Comparison of ENCODE assay signal across 8 cellular contexts in the genomic region with DNA sequence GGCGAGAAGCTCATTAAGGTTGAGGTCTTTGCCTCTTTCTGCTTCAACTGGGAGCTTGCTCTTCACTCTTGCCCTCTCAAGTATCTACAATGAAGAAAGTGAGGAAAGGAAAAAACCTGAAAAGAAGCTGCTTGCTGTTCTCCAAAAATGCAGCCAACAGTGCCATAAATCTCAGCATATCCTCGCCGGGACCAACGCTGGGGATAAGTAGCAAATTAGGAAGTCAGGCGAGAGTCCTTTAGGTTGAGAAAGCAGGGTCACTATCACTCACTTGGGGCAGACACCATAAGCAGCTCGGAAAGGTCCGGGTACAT.
DNase-seq lines count a peak whose midpoint lies in the region; TF ChIP-seq lines count a peak whose summit lies in the region.

No MANE protein-coding gene starts in this region.

- H3K9ac ChIP-seq in Loucy (ENCODE audit: low read depth, low read length, poor library complexity, severe bottlenecking) = peak overlapping the region; percentile 82
- peak overlapping the region; percentile 71 to 82 for H3K9ac ChIP-seq in duodenal mucosa (ENCODE audit: low read depth in 1 of 2, low read length in 2 of 2)

- H3K36me3 ChIP-seq in Loucy (ENCODE audit: insufficient read depth, low read length) (no peaks in the 10 kb centered on the region), duodenal mucosa (ENCODE audit: control insufficient read depth in 1 of 2, insufficient read depth in 2 of 2, low read length in 2 of 2) (no peaks in the 10 kb centered on the region), neuron (ENCODE audit: insufficient read depth, low read length) (no peaks in the 10 kb centered on the region)

- H3K4me1 ChIP-seq in Loucy (ENCODE audit: insufficient read depth, low read length, poor library complexity, severe bottlenecking) (peaks cover 21% of the 10 kb centered on the region), duodenal mucosa (ENCODE audit: control insufficient read depth in 1 of 2, insufficient read depth in 2 of 2, low read length in 2 of 2) (peaks cover 9 to 14% of the 10 kb centered on the region in 2 donors), neuron (ENCODE audit: insufficient read depth, low read length) (peaks cover 20% of the 10 kb centered on the region)

- peak overlapping the region; percentile 95 for H3K4me3 ChIP-seq in Loucy (ENCODE audit: low read length, poor library complexity, severe bottlenecking)
- peak overlapping the region; percentile 93 to 95 for H3K4me3 ChIP-seq in duodenal mucosa (ENCODE audit: low read depth in 1 of 2, low read length in 2 of 2)
- peak overlapping the region; percentile 79 for H3K4me3 ChIP-seq in neuron (ENCODE audit: low read length)

- H3K27me3 ChIP-seq in Loucy (ENCODE audit: insufficient read depth, low read length, poor library complexity, severe bottlenecking) (peaks cover 45% of the 10 kb centered on the region), duodenal mucosa (ENCODE audit: control insufficient read depth in 1 of 2, insufficient read depth in 2 of 2, low read length in 2 of 2) (no peaks in the 10 kb centered on the region), neuron (ENCODE audit: insufficient read depth, low read length) (no peaks in the 10 kb centered on the region)

- H3K9me3 ChIP-seq in Loucy (ENCODE audit: insufficient read depth, low read depth, low read length) (no peaks in the 10 kb centered on the region), duodenal mucosa (ENCODE audit: control insufficient read depth in 1 of 2, low read length in 2 of 2) (no peaks in the 10 kb centered on the region), neuron (ENCODE audit: low read length) (no peaks in the 10 kb centered on the region)

- H2AFZ ChIP-seq in Loucy (ENCODE audit: low read length) (peak overlapping the region; percentile 90), neuron (ENCODE audit: low read depth, low read length) (peak overlapping the region; percentile 38)

- H3K79me2 ChIP-seq in Loucy (ENCODE audit: insufficient read depth, low read length) = peaks cover 52% of the 10 kb centered on the region

- no peaks in the 10 kb centered on the region for H3F3A ChIP-seq in Loucy (ENCODE audit: low read depth)

- no peak for TF ChIP-seq CTCF in Loucy (conservative IDR thresholded peaks at IDR 0.05; ENCODE audit: low read length)

- H3K4me2 ChIP-seq in Loucy (ENCODE audit: low read depth, low read length, poor library complexity, severe bottlenecking) = peak overlapping the region; percentile 93

- no peaks in the 10 kb centered on the region; the same call in 1 of the 2 replicates for H3K9me2 ChIP-seq in Loucy (replicated peaks; ENCODE audit: low read depth, low read length)

- no peak overlapping the region for H3K27ac ChIP-seq in duodenal mucosa (ENCODE audit: low read depth, low read length)

- DNase-seq in NCI-H748 treated with DMSO at 0.1 percent for 48 hours (lab: John Stamatoyannopoulos, UW) = peak; percentile 75
- DNase-seq in NCI-H748 (lab: John Stamatoyannopoulos, UW; ENCODE audit: unreplicated experiment) = no peak
- DNase-seq in NCI-H446 treated with DMSO at 0.1 percent for 48 hours (lab: John Stamatoyannopoulos, UW) = no peak
- no peak for DNase-seq in NOMO-1 treated with dmso at 0.1 percent for 144 hours (lab: John Stamatoyannopoulos, UW; ENCODE audit: unreplicated experiment)
- no peak for DNase-seq in nucleus accumbens (lab: John Stamatoyannopoulos, UW)

- peaks cover 39% of the 10 kb centered on the region for H4K20me1 ChIP-seq in Loucy (ENCODE audit: insufficient read depth, low read length, poor library complexity, severe bottlenecking)
